1 cellular context compared by ENCODE assay signal in the genomic region with DNA sequence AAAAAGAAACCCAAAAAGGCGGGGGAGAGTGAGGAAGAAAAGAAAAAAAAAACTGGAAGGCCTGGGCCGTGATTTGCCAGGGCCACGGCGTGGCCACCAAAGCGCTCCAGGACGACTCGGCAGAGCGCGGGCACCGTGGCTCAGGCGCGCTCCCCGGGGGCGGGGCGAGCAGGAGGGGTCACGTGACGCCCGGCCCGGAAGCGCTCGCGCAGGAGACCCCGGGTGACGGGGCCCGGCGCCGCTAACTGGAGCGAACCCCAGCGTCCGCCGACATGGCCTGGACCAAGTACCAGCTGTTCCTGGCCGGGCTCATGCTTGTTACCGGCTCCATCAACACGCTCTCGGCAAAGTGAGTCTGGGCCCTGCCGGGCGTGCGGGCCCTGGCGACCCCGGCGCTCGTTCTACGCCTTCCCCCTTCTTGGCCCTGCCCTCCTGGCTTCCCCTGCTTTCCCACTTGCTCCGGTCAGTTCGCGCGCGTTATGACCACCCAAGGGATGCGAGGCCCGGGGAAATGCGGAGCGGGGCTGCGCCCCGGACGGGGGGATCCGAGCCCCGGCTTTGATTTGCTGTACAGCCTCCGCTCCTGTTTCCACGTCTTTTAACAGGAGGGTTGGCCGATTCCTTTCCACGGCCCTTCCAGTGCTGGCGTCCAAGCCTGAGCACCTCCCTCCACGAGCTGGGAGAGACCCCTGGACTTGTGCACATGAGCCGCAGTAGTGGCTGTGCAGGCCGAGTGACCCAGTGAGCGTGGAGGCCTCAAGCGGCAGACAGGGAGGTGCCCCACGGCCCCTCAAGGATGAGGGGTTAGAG.
A peak's percentile ranks its signal among the peaks of the same experiment; 100 is the strongest.
TF ChIP-seq lines count a peak whose summit lies in the region.

A gene with protein sequence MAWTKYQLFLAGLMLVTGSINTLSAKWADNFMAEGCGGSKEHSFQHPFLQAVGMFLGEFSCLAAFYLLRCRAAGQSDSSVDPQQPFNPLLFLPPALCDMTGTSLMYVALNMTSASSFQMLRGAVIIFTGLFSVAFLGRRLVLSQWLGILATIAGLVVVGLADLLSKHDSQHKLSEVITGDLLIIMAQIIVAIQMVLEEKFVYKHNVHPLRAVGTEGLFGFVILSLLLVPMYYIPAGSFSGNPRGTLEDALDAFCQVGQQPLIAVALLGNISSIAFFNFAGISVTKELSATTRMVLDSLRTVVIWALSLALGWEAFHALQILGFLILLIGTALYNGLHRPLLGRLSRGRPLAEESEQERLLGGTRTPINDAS (plus strand): TSS at position 207 of the 810 bp plus-strand sequence. CDS start 66 bp downstream, at position 273.

TF ChIP-seq in HEK293, 187 proteins besides CTCF, POLR2A, EP300 and RAD21 (continued from another document):
- TF ChIP-seq, protein P1, sequence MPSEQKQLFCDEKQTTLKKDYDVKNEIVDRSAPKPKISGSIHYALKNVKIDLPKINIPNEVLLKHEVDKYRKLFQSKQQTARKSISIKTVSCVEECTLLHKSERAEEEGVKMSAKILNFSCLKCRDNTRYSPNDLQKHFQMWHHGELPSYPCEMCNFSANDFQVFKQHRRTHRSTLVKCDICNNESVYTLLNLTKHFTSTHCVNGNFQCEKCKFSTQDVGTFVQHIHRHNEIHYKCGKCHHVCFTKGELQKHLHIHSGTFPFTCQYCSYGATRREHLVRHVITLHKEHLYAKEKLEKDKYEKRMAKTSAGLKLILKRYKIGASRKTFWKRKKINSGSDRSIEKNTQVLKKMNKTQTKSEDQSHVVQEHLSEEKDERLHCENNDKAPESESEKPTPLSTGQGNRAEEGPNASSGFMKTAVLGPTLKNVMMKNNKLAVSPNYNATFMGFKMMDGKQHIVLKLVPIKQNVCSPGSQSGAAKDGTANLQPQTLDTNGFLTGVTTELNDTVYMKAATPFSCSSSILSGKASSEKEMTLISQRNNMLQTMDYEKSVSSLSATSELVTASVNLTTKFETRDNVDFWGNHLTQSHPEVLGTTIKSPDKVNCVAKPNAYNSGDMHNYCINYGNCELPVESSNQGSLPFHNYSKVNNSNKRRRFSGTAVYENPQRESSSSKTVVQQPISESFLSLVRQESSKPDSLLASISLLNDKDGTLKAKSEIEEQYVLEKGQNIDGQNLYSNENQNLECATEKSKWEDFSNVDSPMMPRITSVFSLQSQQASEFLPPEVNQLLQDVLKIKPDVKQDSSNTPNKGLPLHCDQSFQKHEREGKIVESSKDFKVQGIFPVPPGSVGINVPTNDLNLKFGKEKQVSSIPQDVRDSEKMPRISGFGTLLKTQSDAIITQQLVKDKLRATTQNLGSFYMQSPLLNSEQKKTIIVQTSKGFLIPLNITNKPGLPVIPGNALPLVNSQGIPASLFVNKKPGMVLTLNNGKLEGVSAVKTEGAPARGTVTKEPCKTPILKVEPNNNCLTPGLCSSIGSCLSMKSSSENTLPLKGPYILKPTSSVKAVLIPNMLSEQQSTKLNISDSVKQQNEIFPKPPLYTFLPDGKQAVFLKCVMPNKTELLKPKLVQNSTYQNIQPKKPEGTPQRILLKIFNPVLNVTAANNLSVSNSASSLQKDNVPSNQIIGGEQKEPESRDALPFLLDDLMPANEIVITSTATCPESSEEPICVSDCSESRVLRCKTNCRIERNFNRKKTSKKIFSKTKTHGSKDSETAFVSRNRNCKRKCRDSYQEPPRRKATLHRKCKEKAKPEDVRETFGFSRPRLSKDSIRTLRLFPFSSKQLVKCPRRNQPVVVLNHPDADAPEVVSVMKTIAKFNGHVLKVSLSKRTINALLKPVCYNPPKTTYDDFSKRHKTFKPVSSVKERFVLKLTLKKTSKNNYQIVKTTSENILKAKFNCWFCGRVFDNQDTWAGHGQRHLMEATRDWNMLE (tag by site-specific recombination; conservative IDR thresholded peaks at IDR 0.05; ENCODE audit: low read depth), result 0 out of 2 replicates have a peak, but pooled peaks have one; percentile 32
- peak; percentile 95 for TF ChIP-seq ZBTB20 (tag by site-specific recombination; IDR thresholded peaks at IDR 0.05)
- no peak for TF ChIP-seq ZNF37A (tag by site-specific recombination; IDR thresholded peaks at IDR 0.05)
- TF ChIP-seq, protein P2, sequence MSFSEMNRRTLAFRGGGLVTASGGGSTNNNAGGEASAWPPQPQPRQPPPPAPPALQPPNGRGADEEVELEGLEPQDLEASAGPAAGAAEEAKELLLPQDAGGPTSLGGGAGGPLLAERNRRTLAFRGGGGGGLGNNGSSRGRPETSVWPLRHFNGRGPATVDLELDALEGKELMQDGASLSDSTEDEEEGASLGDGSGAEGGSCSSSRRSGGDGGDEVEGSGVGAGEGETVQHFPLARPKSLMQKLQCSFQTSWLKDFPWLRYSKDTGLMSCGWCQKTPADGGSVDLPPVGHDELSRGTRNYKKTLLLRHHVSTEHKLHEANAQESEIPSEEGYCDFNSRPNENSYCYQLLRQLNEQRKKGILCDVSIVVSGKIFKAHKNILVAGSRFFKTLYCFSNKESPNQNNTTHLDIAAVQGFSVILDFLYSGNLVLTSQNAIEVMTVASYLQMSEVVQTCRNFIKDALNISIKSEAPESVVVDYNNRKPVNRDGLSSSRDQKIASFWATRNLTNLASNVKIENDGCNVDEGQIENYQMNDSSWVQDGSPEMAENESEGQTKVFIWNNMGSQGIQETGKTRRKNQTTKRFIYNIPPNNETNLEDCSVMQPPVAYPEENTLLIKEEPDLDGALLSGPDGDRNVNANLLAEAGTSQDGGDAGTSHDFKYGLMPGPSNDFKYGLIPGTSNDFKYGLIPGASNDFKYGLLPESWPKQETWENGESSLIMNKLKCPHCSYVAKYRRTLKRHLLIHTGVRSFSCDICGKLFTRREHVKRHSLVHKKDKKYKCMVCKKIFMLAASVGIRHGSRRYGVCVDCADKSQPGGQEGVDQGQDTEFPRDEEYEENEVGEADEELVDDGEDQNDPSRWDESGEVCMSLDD (tag by site-specific recombination; IDR thresholded peaks at IDR 0.05), result peak; percentile 62; the same call in 1 of the 2 replicates
- no peak for TF ChIP-seq ZFP37 (tag by site-specific recombination; IDR thresholded peaks at IDR 0.05)
- TF ChIP-seq ZNF561 (tag by site-specific recombination; IDR thresholded peaks at IDR 0.05; ENCODE audit: borderline replicate concordance), result 0 out of 2 replicates have a peak, but pooled peaks have one; percentile 40
- 0 out of 2 replicates have a peak, but pooled peaks have one; percentile 36 for TF ChIP-seq ZFP69B (tag by site-specific recombination; IDR thresholded peaks at IDR 0.05)
- TF ChIP-seq ZNF473 (tag by site-specific recombination; IDR thresholded peaks at IDR 0.05), result no peak
- TF ChIP-seq ZFHX2 (tag by site-specific recombination; conservative IDR thresholded peaks at IDR 0.05), result no peak; the same call in 1 of the 2 replicates
- peak; percentile 21; the same call in 1 of the 2 replicates for TF ChIP-seq ZEB2 (tag by site-specific recombination; IDR thresholded peaks at IDR 0.05)
- peak; percentile 61 for TF ChIP-seq SP7 (tag by site-specific recombination; IDR thresholded peaks at IDR 0.05)
- peak; percentile 35; the same call in 1 of the 2 replicates for TF ChIP-seq ZNF660 (tag by site-specific recombination; IDR thresholded peaks at IDR 0.05)
- TF ChIP-seq, protein P3, sequence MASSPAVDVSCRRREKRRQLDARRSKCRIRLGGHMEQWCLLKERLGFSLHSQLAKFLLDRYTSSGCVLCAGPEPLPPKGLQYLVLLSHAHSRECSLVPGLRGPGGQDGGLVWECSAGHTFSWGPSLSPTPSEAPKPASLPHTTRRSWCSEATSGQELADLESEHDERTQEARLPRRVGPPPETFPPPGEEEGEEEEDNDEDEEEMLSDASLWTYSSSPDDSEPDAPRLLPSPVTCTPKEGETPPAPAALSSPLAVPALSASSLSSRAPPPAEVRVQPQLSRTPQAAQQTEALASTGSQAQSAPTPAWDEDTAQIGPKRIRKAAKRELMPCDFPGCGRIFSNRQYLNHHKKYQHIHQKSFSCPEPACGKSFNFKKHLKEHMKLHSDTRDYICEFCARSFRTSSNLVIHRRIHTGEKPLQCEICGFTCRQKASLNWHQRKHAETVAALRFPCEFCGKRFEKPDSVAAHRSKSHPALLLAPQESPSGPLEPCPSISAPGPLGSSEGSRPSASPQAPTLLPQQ (tag by site-specific recombination; IDR thresholded peaks at IDR 0.05), result peak; percentile 75
- peak; percentile 77 for TF ChIP-seq SP3 (tag by site-specific recombination; IDR thresholded peaks at IDR 0.05)
